19 cellular contexts compared by ENCODE assay signal in the genomic region with DNA sequence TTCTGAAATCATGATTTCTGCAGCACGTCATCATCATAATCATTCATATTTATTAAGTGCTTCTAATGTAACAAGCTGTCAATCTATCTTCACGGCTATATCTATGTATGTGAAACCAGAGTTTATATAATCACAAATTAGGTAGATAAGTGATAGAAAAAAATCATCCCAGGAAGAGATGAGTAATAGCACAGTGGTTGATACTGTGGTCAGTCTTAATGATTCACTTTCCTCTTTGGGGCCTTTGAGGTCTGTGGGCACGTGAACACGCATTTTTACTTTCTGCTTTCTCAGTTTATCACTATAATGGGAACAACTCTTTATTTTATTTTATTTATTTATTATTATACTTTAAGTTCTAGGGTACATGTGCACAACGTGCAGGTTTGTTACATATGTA.
DNase-seq lines count a peak whose midpoint lies in the region; ATAC-seq, FAIRE-seq and TF ChIP-seq lines count a peak whose summit lies in the region.
"Had no signal": no experiment of that assay in that cellular context is flagged by ENCODE, and none has a peak within 500 bp of the region (broad histone marks: within the 10 kb centered on the region; RNA-seq: fewer than 3 reads in every experiment).

No MANE protein-coding gene starts in this region.

- H3K4me3 ChIP-seq in foreskin fibroblast (ENCODE audit: low read depth in 1 of 2, low read length in 2 of 2): no peak overlapping the region
- H3K4me3 ChIP-seq in smooth muscle cell: no peak overlapping the region
- H3K4me3 ChIP-seq: upper lobe of left lung had no signal

- H4K20me1 ChIP-seq in smooth muscle cell (ENCODE audit: low read depth): no peaks in the 10 kb centered on the region

- ATAC-seq in GM19397 (IDR thresholded peaks at IDR 0.05; ENCODE audit: unreplicated experiment) (no peak), HG03097 (IDR thresholded peaks at IDR 0.05; ENCODE audit: low FRiP score, unreplicated experiment) (no peak)
- ATAC-seq: HCT116; left cardiac atrium; stimulated activated naive CD8-positive, alpha-beta T cell treated with anti-CD3 and anti-CD28 coated beads, Interleukin-15, amount 100 ng/mL, for 72 hours had no signal

- peaks cover 5% of the 10 kb centered on the region for H3K4me1 ChIP-seq in smooth muscle cell (ENCODE audit: low read depth)
- H3K4me1 ChIP-seq: upper lobe of left lung had no signal

- no peak overlapping the region for H3K9ac ChIP-seq in smooth muscle cell (ENCODE audit: low read depth)

- DNase-seq in A172 (ENCODE audit: low spot score): peak; percentile 41
- DNase-seq in HTR-8/SVneo (ENCODE audit: insufficient read length, low spot score): peak; percentile 60
- DNase-seq in foreskin fibroblast: peak; percentile 41 to 78
- DNase-seq in stimulated activated naive CD4-positive, alpha-beta T cell treated with Interleukin-2 at 50 U/mL for 16 hours (lab: John Stamatoyannopoulos, UW): no peak
- no peak for DNase-seq in smooth muscle cell (lab: John Stamatoyannopoulos, UW; ENCODE audit: unreplicated experiment)
- DNase-seq: activated CD4-positive, alpha-beta T cell treated with anti-CD3 and anti-CD28 coated beads, Interleukin-2, amount 50 U/mL, for 1 hour; activated naive CD4-positive, alpha-beta T cell treated with anti-CD3 and anti-CD28 coated beads for 36 hours; CD4-positive, alpha-beta memory T cell; left cardiac atrium; NCI-H1105; NCI-H2107; retina; stimulated activated naive CD8-positive, alpha-beta T cell treated with anti-CD3 and anti-CD28 coated beads, Interleukin-15, amount 100 ng/mL, for 72 hours; upper lobe of left lung had no signal

- no peak overlapping the region for H3K4me2 ChIP-seq in smooth muscle cell

- H3K27ac ChIP-seq in VCaP (peak overlapping the region; percentile 74), smooth muscle cell (ENCODE audit: low read depth) (no peak overlapping the region)
- H3K27ac ChIP-seq: epithelial cell of prostate, upper lobe of left lung had no signal

- H3K27me3 ChIP-seq in smooth muscle cell (ENCODE audit: low read depth): peaks cover 8% of the 10 kb centered on the region
- H3K27me3 ChIP-seq: upper lobe of left lung had no signal

- H3F3A ChIP-seq in smooth muscle cell (ENCODE audit: low read depth): no peaks in the 10 kb centered on the region

- no peaks in the 10 kb centered on the region for H3K79me2 ChIP-seq in smooth muscle cell (ENCODE audit: low read depth)

- TF ChIP-seq CTCF in VCaP (conservative IDR thresholded peaks at IDR 0.05) (no peak), foreskin fibroblast (IDR thresholded peaks at IDR 0.05; ENCODE audit: low read depth, low read length) (no peak), smooth muscle cell (IDR thresholded peaks at IDR 0.05; ENCODE audit: borderline replicate concordance, insufficient read depth, poor library complexity, severe bottlenecking) (no peak)

- H3K36me3 ChIP-seq in smooth muscle cell (ENCODE audit: low read depth): no peaks in the 10 kb centered on the region
- H3K36me3 ChIP-seq: upper lobe of left lung had no signal

- peak; percentile 67 for FAIRE-seq in HTR-8/SVneo (lab: Jason Lieb, UNC)

- WGBS in smooth muscle cell (ENCODE audit: low lambda C conversion rate): 70% methylated on average over 5 of the region's 5 CpGs

- H2AFZ ChIP-seq in smooth muscle cell (ENCODE audit: low read depth): no peak overlapping the region

- H3K9me3 ChIP-seq in smooth muscle cell (replicated peaks; ENCODE audit: low read depth): no peaks in the 10 kb centered on the region
- H3K9me3 ChIP-seq: upper lobe of left lung had no signal

Comparison
In these comparisons a context has a peak if more than half of its experiments do, and no peak if none do; other contexts are left out.
1. DNase-seq: peak in A172 (single experiment), HTR-8/SVneo (single experiment) and foreskin fibroblast (2 of 2); none in stimulated activated naive CD4-positive, alpha-beta T cell treated with Interleukin-2 at 50 U/mL for 16 hours (single experiment) and smooth muscle cell (single experiment).